In the genomic region with DNA sequence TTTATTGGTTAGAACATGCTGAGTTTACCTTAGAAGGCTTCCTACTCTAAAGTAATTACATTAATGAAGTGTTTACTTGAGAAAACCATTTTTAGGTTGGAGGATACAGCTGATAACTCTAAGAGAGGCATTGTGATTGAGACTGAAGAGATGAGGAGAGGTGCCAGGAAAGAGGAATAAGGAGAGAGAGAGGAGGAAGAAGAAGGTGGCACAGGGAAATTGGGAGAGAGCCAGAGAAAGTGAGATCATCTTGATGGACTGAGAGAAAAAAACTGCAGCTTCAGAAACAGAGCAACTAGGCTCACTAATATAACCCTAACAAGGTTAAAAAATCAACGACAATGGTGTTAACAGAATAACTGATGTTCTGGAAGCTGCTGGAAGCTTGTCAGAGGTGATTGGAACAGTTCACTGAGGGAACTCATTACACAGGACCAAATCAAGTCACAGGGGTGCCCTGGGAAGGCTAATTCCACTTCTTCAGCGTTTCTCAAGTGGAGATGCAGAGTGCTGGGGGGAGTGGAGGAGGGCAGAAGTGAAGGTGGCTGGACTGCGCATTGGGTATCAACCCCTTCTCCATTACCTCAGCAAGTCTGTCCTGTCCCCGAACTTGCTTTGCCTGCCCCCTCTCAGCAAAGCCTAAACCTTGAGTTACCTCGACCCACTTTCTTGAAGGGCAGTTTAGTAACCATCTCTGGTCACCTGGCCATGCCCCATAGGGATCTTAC, we compare ENCODE assay signal across 1 cellular context.
TF ChIP-seq lines count a peak whose summit lies in the region.

No MANE protein-coding gene starts in this region.

TF ChIP-seq in HEK293, 187 proteins besides CTCF, POLR2A, EP300 and RAD21 (continued from another document):
- TF ChIP-seq, protein P1, sequence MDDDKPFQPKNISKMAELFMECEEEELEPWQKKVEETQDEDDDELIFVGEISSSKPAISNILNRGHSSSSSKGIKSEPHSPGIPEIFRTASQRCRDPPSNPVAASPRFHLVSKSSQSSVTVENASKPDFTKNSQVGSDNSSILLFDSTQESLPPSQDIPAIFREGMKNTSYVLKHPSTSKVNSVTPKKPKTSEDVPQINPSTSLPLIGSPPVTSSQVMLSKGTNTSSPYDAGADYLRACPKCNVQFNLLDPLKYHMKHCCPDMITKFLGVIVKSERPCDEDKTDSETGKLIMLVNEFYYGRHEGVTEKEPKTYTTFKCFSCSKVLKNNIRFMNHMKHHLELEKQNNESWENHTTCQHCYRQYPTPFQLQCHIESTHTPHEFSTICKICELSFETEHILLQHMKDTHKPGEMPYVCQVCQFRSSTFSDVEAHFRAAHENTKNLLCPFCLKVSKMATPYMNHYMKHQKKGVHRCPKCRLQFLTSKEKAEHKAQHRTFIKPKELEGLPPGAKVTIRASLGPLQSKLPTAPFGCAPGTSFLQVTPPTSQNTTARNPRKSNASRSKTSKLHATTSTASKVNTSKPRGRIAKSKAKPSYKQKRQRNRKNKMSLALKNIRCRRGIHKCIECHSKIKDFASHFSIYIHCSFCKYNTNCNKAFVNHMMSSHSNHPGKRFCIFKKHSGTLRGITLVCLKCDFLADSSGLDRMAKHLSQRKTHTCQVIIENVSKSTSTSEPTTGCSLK (tag by site-specific recombination; IDR thresholded peaks at IDR 0.05): no peak
- TF ChIP-seq ZSCAN23 (tag by site-specific recombination; IDR thresholded peaks at IDR 0.05) (no peak), KLF1 (tag by site-specific recombination; IDR thresholded peaks at IDR 0.05) (no peak), RBAK (tag by site-specific recombination; IDR thresholded peaks at IDR 0.05) (no peak), ZNF670 (tag by site-specific recombination; IDR thresholded peaks at IDR 0.05; ENCODE audit: low read depth) (no peak), EGR2 (tag by site-specific recombination; IDR thresholded peaks at IDR 0.05; ENCODE audit: low read depth) (no peak), ZNF777 (tag by site-specific recombination; IDR thresholded peaks at IDR 0.05; ENCODE audit: borderline replicate concordance) (no peak), IKZF3 (tag by site-specific recombination; IDR thresholded peaks at IDR 0.05) (0 out of 2 replicates have a peak, but pooled peaks have one; percentile 32), ZNF366 (tag by site-specific recombination; conservative IDR thresholded peaks at IDR 0.05) (0 out of 2 replicates have a peak, but pooled peaks have one; percentile 27), ZNF341 (tag by site-specific recombination; IDR thresholded peaks at IDR 0.05; ENCODE audit: low read depth) (no peak), ZSCAN30 (tag by site-specific recombination; IDR thresholded peaks at IDR 0.05) (no peak), ZNF248 (tag by site-specific recombination; IDR thresholded peaks at IDR 0.05) (no peak), ZNF558 (tag by site-specific recombination; IDR thresholded peaks at IDR 0.05) (no peak), ZNF571 (tag by site-specific recombination; IDR thresholded peaks at IDR 0.05) (no peak), ZNF596 (tag by site-specific recombination; IDR thresholded peaks at IDR 0.05) (no peak)
- TF ChIP-seq, protein P2, sequence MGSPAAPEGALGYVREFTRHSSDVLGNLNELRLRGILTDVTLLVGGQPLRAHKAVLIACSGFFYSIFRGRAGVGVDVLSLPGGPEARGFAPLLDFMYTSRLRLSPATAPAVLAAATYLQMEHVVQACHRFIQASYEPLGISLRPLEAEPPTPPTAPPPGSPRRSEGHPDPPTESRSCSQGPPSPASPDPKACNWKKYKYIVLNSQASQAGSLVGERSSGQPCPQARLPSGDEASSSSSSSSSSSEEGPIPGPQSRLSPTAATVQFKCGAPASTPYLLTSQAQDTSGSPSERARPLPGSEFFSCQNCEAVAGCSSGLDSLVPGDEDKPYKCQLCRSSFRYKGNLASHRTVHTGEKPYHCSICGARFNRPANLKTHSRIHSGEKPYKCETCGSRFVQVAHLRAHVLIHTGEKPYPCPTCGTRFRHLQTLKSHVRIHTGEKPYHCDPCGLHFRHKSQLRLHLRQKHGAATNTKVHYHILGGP (tag by site-specific recombination; IDR thresholded peaks at IDR 0.05): no peak
- TF ChIP-seq, protein P3, sequence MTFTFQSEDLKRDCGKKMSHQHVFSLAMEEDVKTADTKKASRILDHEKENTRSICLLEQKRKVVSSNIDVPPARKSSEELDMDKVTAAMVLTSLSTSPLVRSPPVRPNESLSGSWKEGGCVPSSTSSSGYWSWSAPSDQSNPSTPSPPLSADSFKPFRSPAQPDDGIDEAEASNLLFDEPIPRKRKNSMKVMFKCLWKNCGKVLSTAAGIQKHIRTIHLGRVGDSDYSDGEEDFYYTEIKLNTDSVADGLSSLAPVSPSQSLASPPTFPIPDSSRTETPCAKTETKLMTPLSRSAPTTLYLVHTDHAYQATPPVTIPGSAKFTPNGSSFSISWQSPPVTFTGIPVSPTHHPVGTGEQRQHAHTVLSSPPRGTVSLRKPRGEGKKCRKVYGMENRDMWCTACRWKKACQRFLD (tag by site-specific recombination; IDR thresholded peaks at IDR 0.05): no peak
TF ChIP-seq in HEK293: peak in this region for 16.
